Comparison of ENCODE assay signal across 8 cellular contexts in genomic region chr9:129888085-129888808, GRCh38. TPM values are rescaled to one million over a fixed set of nuclear protein-coding genes. Genes with fewer than 3 reads are reported as not detected.
DNase-seq lines count a peak whose midpoint lies in the region; ATAC-seq and TF ChIP-seq lines count a peak whose summit lies in the region.

No MANE protein-coding gene starts in this region.

- DNase-seq in DMS153 treated with DMSO at 0.1 percent for 48 hours (lab: John Stamatoyannopoulos, UW; ENCODE audit: unreplicated experiment) (peak; percentile 64), KBM-7 (peak; percentile 98), NCI-H187 (lab: John Stamatoyannopoulos, UW) (no peak), RWPE1 (ENCODE audit: low spot score) (no peak)
- peak; percentile 81 to 83 for DNase-seq in activated CD4-positive, alpha-beta T cell treated with anti-CD3 and anti-CD28 coated beads, Interleukin-2, amount 50 U/mL, for 4 hours
- DNase-seq in stimulated activated CD4-positive, alpha-beta T cell treated with anti-CD3 and anti-CD28 coated beads, Interleukin-2, amount 100 ng/mL, for 48 hours, result peak; percentile 82 to 85

- POLR2A ChIA-PET in RWPE1 (lab: Yijun Ruan, JAX; ENCODE audit: low non-redundant PET), result no interaction called here

- in situ Hi-C loops in KBM-7 (cut with MboI; ENCODE audit: low pct_unique_long_range_greater_than_20kb, low sequenced_read_pairs), result no loop called here

- CTCF ChIA-PET in RWPE1 (lab: Yijun Ruan, JAX), result no interaction called here

- ATAC-seq in GM21447 (IDR thresholded peaks at IDR 0.05; ENCODE audit: unreplicated experiment) (peak; percentile 48), esophagus mucosa (peak; percentile 14)

- no peak overlapping the region for H3K27ac ChIP-seq in RWPE1

- no peak for TF ChIP-seq CTCF in RWPE1 (conservative IDR thresholded peaks at IDR 0.05; ENCODE audit: low read depth)

RNA-seq across cellular contexts. Expression of gene USP20, which starts 53.0 kb away (rescaled TPM):
- 12.8 TPM for total RNA-seq in esophagus mucosa

RNA-seq across cellular contexts. Expression of gene C9orf78, which starts 53.2 kb away (rescaled TPM):
- total RNA-seq in esophagus mucosa, result 25.1 TPM

Comparison
In these comparisons a context has a peak if more than half of its experiments do, and no peak if none do; other contexts are left out.
1. DNase-seq: peak in DMS153 treated with DMSO at 0.1 percent for 48 hours (single experiment), KBM-7 (single experiment), activated CD4-positive, alpha-beta T cell treated with anti-CD3 and anti-CD28 coated beads, Interleukin-2, amount 50 U/mL, for 4 hours (2 of 2) and stimulated activated CD4-positive, alpha-beta T cell treated with anti-CD3 and anti-CD28 coated beads, Interleukin-2, amount 100 ng/mL, for 48 hours (2 of 2); none in NCI-H187 (0 of 2) and RWPE1 (single experiment).